8 cellular contexts compared by ENCODE assay signal in genomic region chr19:14405758-14406644, GRCh38. TPM values are rescaled to one million over a fixed set of nuclear protein-coding genes. Genes with fewer than 3 reads are reported as not detected.
DNase-seq lines count a peak whose midpoint lies in the region; ATAC-seq and TF ChIP-seq lines count a peak whose summit lies in the region.

No MANE protein-coding gene starts in this region.

- H3K4me3 Mint-ChIP-seq in CD14-positive monocyte (peak overlapping the region; percentile 47 to 53), natural killer cell (peak overlapping the region; percentile 82)
- H3K4me3 Mint-ChIP-seq in activated T-helper 1 cell treated with anti-CD3 and anti-CD28 coated beads, Interleukin-12 subunit alpha, Interleukin-12 subunit beta, Interleukin-2, Interleukin-4 antibody, amounts not matched to agents 30 ng/mL and 10 ng/mL and 1 ng/mL, durations not matched to agents 14 hours and 24 hours and 36 hours, result no peak overlapping the region
- peak overlapping the region in 1 of 2 donors; percentile 23 for H3K4me3 Mint-ChIP-seq in stimulated activated naive B cell treated with anti-CD40 and anti-IgM and Interleukin-4, amounts not matched to agents 10 μg/mL and 1 μg/mL and 100 μg/mL, for 72 hours

- DNase-seq in CD14-positive monocyte (ENCODE audit: low spot score), result peak; percentile 89
- peak; percentile 80 to 92 (median 90) for DNase-seq in Peyer's patch
- peak; percentile 85 for DNase-seq in activated T-helper 1 cell treated with anti-CD3 and anti-CD28 coated beads, Interleukin-12 subunit alpha, Interleukin-12 subunit beta, Interleukin-2, Interleukin-4 antibody, amounts not matched to agents 30 ng/mL and 10 ng/mL and 1 ng/mL, durations not matched to agents 14 hours and 24 hours and 36 hours (ENCODE audit: low spot score)
- DNase-seq in fibroblast of mammary gland (ENCODE audit: low read depth), result peak; percentile 79
- peak; percentile 92 for DNase-seq in natural killer cell
- DNase-seq in stimulated activated naive B cell treated with anti-CD40 and anti-IgM and Interleukin-4, amounts not matched to agents 10 μg/mL and 1 μg/mL and 100 μg/mL, for 72 hours, result peak; percentile 82

- TF ChIP-seq POLR2A in Peyer's patch (IDR thresholded peaks at IDR 0.05), result no peak

- peak overlapping the region; percentile 10 to 86 (median 79) for H3K27ac Mint-ChIP-seq in CD14-positive monocyte
- H3K27ac Mint-ChIP-seq in activated T-helper 1 cell treated with anti-CD3 and anti-CD28 coated beads, Interleukin-12 subunit alpha, Interleukin-12 subunit beta, Interleukin-2, Interleukin-4 antibody, amounts not matched to agents 30 ng/mL and 10 ng/mL and 1 ng/mL, durations not matched to agents 14 hours and 24 hours and 36 hours, result peak overlapping the region; percentile 65
- H3K27ac Mint-ChIP-seq in natural killer cell, result peak overlapping the region; percentile 92
- H3K27ac Mint-ChIP-seq in stimulated activated naive B cell treated with anti-CD40 and anti-IgM and Interleukin-4, amounts not matched to agents 10 μg/mL and 1 μg/mL and 100 μg/mL, for 72 hours, result peak overlapping the region; percentile 91

- 9% methylated on average over 61 of the region's 61 CpGs for WGBS in HUES64

- peaks cover 0 to 2% (median 0%) of the 10 kb centered on the region in 3 donors for H3K27me3 Mint-ChIP-seq in CD14-positive monocyte (ENCODE audit: low read depth in 3 of 3)
- H3K27me3 Mint-ChIP-seq in activated T-helper 1 cell treated with anti-CD3 and anti-CD28 coated beads, Interleukin-12 subunit alpha, Interleukin-12 subunit beta, Interleukin-2, Interleukin-4 antibody, amounts not matched to agents 30 ng/mL and 10 ng/mL and 1 ng/mL, durations not matched to agents 14 hours and 24 hours and 36 hours (ENCODE audit: insufficient read depth), result no peaks in the 10 kb centered on the region
- H3K27me3 Mint-ChIP-seq in natural killer cell (ENCODE audit: low read depth in 2 of 2), result no peaks in the 10 kb centered on the region
- no peaks in the 10 kb centered on the region for H3K27me3 Mint-ChIP-seq in stimulated activated naive B cell treated with anti-CD40 and anti-IgM and Interleukin-4, amounts not matched to agents 10 μg/mL and 1 μg/mL and 100 μg/mL, for 72 hours

- ATAC-seq in GM19452 (IDR thresholded peaks at IDR 0.05; ENCODE audit: unreplicated experiment) (peak; percentile 51), natural killer cell (peak; percentile 64 to 86 (median 71))
- peak; percentile 62 to 77 for ATAC-seq in stimulated activated naive B cell treated with anti-CD40 and anti-IgM and Interleukin-4, amounts not matched to agents 10 μg/mL and 1 μg/mL and 100 μg/mL, for 72 hours (replicated peaks)

- H3K9ac ChIP-seq in HUES64 (ENCODE audit: low read depth, low read length), result peak overlapping the region; percentile 47

- H3K4me1 ChIP-seq in HUES64 (ENCODE audit: insufficient read depth, low read length), result peaks cover 3% of the 10 kb centered on the region; the same call in 1 of the 2 replicates
- H3K4me1 ChIP-seq in Peyer's patch, result peaks cover 0 to 34% (median 3%) of the 10 kb centered on the region in 4 donors

- H3K9me3 Mint-ChIP-seq in CD14-positive monocyte, result peaks cover 0 to 5% (median 2%) of the 10 kb centered on the region in 7 donors
- no peaks in the 10 kb centered on the region for H3K9me3 Mint-ChIP-seq in activated T-helper 1 cell treated with anti-CD3 and anti-CD28 coated beads, Interleukin-12 subunit alpha, Interleukin-12 subunit beta, Interleukin-2, Interleukin-4 antibody, amounts not matched to agents 30 ng/mL and 10 ng/mL and 1 ng/mL, durations not matched to agents 14 hours and 24 hours and 36 hours
- H3K9me3 Mint-ChIP-seq in natural killer cell, result no peaks in the 10 kb centered on the region
- H3K9me3 Mint-ChIP-seq in stimulated activated naive B cell treated with anti-CD40 and anti-IgM and Interleukin-4, amounts not matched to agents 10 μg/mL and 1 μg/mL and 100 μg/mL, for 72 hours, result no peaks in the 10 kb centered on the region

- H3K27me3 ChIP-seq in HUES64 (ENCODE audit: insufficient read depth, low read length) (no peaks in the 10 kb centered on the region), Peyer's patch (no peaks in the 10 kb centered on the region)

- H3K9me3 ChIP-seq in HUES64 (ENCODE audit: insufficient read depth, low read depth, low read length) (no peaks in the 10 kb centered on the region), Peyer's patch (no peaks in the 10 kb centered on the region)

- H3K36me3 ChIP-seq in HUES64 (ENCODE audit: insufficient read depth, low read length), result peaks cover 41% of the 10 kb centered on the region
- peaks cover 0 to 90% (median 0%) of the 10 kb centered on the region in 3 donors for H3K36me3 ChIP-seq in Peyer's patch

- H3K4me1 Mint-ChIP-seq in CD14-positive monocyte (peaks cover 21% of the 10 kb centered on the region), natural killer cell (peaks cover 45 to 71% of the 10 kb centered on the region in 2 donors)
- no peaks in the 10 kb centered on the region for H3K4me1 Mint-ChIP-seq in activated T-helper 1 cell treated with anti-CD3 and anti-CD28 coated beads, Interleukin-12 subunit alpha, Interleukin-12 subunit beta, Interleukin-2, Interleukin-4 antibody, amounts not matched to agents 30 ng/mL and 10 ng/mL and 1 ng/mL, durations not matched to agents 14 hours and 24 hours and 36 hours (ENCODE audit: low read depth)
- peaks cover 29 to 35% of the 10 kb centered on the region in 2 donors for H3K4me1 Mint-ChIP-seq in stimulated activated naive B cell treated with anti-CD40 and anti-IgM and Interleukin-4, amounts not matched to agents 10 μg/mL and 1 μg/mL and 100 μg/mL, for 72 hours

- peak; percentile 96 for TF ChIP-seq CTCF in CD14-positive monocyte (IDR thresholded peaks at IDR 0.05)
- peak; percentile 80 to 92 (median 87) for TF ChIP-seq CTCF in Peyer's patch (IDR thresholded peaks at IDR 0.05)
- peak; percentile 50 for TF ChIP-seq CTCF in fibroblast of mammary gland (conservative IDR thresholded peaks at IDR 0.05; ENCODE audit: control insufficient read depth, insufficient read depth, low read depth, low read length)
- TF ChIP-seq CTCF in natural killer cell (IDR thresholded peaks at IDR 0.05), result peak; percentile 98

- peak overlapping the region; percentile 45 for H3K4me3 ChIP-seq in HUES64 (ENCODE audit: low read length)
- H3K4me3 ChIP-seq in Peyer's patch, result peak overlapping the region in 3 of 4 donors; percentile 6 to 20 (median 12)
- no peak overlapping the region for H3K4me3 ChIP-seq in fibroblast of mammary gland (ENCODE audit: control insufficient read depth, low read depth, low read length)

- H3K36me3 Mint-ChIP-seq in CD14-positive monocyte (peaks cover 75 to 96% of the 10 kb centered on the region in 2 donors), natural killer cell (no peaks in the 10 kb centered on the region)
- H3K36me3 Mint-ChIP-seq in activated T-helper 1 cell treated with anti-CD3 and anti-CD28 coated beads, Interleukin-12 subunit alpha, Interleukin-12 subunit beta, Interleukin-2, Interleukin-4 antibody, amounts not matched to agents 30 ng/mL and 10 ng/mL and 1 ng/mL, durations not matched to agents 14 hours and 24 hours and 36 hours (ENCODE audit: low read depth), result peaks cover 68% of the 10 kb centered on the region
- H3K36me3 Mint-ChIP-seq in stimulated activated naive B cell treated with anti-CD40 and anti-IgM and Interleukin-4, amounts not matched to agents 10 μg/mL and 1 μg/mL and 100 μg/mL, for 72 hours, result peaks cover 71 to 78% of the 10 kb centered on the region in 2 donors

- H3K27ac ChIP-seq in HUES64 (ENCODE audit: low read depth, low read length), result peak overlapping the region; percentile 75
- H3K27ac ChIP-seq in Peyer's patch, result peak overlapping the region; percentile 55 to 77 (median 65)

- intact Hi-C loops in CD14-positive monocyte (cut with micrococcal nuclease) (loop anchor here in 1 of 2 donors (10.0 kb wide), 1 partner anchor 261 kb away; no protein-coding TSS in a partner anchor), natural killer cell (cut with micrococcal nuclease) (loop anchor here (1.0 to 2.0 kb wide), 4 partner anchors 37 to 525 kb away; partner anchors contain the start of gene ASF1B)
- intact Hi-C loops in activated T-helper 1 cell treated with anti-CD3 and anti-CD28 coated beads, Interleukin-12 subunit alpha, Interleukin-12 subunit beta, Interleukin-2, Interleukin-4 antibody, amounts not matched to agents 30 ng/mL and 10 ng/mL and 1 ng/mL, durations not matched to agents 14 hours and 24 hours and 36 hours (cut with micrococcal nuclease), result loop anchor here (1.0 to 5.0 kb wide), 7 partner anchors 13 to 269 kb away; partner anchors contain the start of gene DDX39A

RNA-seq across cellular contexts. Expression of gene DDX39A, which starts 13.1 kb away (rescaled TPM):
- polyA plus RNA-seq in CD14-positive monocyte, result 10 to 100 TPM; 78.7 to 83.5 TPM
- polyA plus RNA-seq in HUES64 (2013, experiment 1 of 2), result 114 TPM
- polyA plus RNA-seq in HUES64 (2013, experiment 2 of 2), result 96.7 TPM
- total RNA-seq in Peyer's patch (100 to 1,000 TPM in 3 of 4 donors, 10 to 100 TPM in 1; 52.5 to 283 (median 115) TPM), natural killer cell (100 to 1,000 TPM; 397 to 569 (median 557) TPM)
- 273 and 287 TPM in 2 replicates for total RNA-seq in activated T-helper 1 cell treated with anti-CD3 and anti-CD28 coated beads, Interleukin-12 subunit alpha, Interleukin-12 subunit beta, Interleukin-2, Interleukin-4 antibody, amounts not matched to agents 30 ng/mL and 10 ng/mL and 1 ng/mL, durations not matched to agents 14 hours and 24 hours and 36 hours

RNA-seq across cellular contexts. Expression of gene ADGRE5, which starts 24.8 kb away (rescaled TPM):
- polyA plus RNA-seq in CD14-positive monocyte, result 100 to 1,000 TPM; 259 to 279 TPM
- 1.7 TPM for polyA plus RNA-seq in HUES64 (2013, experiment 1 of 2)
- polyA plus RNA-seq in HUES64 (2013, experiment 2 of 2), result 2.9 TPM
- 100 to 1,000 TPM in 2 of 4 donors, 10 to 100 TPM in 2; 70.6 to 159 (median 110) TPM for total RNA-seq in Peyer's patch
- 219 and 226 TPM in 2 replicates for total RNA-seq in activated T-helper 1 cell treated with anti-CD3 and anti-CD28 coated beads, Interleukin-12 subunit alpha, Interleukin-12 subunit beta, Interleukin-2, Interleukin-4 antibody, amounts not matched to agents 30 ng/mL and 10 ng/mL and 1 ng/mL, durations not matched to agents 14 hours and 24 hours and 36 hours
- 1,000 to 10,000 TPM; 1,036 to 1,703 (median 1,382) TPM for total RNA-seq in natural killer cell

RNA-seq across cellular contexts. Expression of gene PKN1, which starts 27.1 kb away (rescaled TPM):
- 10 to 100 TPM; 49.5 to 49.6 TPM for polyA plus RNA-seq in CD14-positive monocyte
- 59.9 TPM for polyA plus RNA-seq in HUES64 (2013, experiment 1 of 2)
- 64.1 TPM for polyA plus RNA-seq in HUES64 (2013, experiment 2 of 2)
- total RNA-seq in Peyer's patch (100 to 1,000 TPM in 1 of 4 donors, 10 to 100 TPM in 3; 13.1 to 140 (median 28.2) TPM), natural killer cell (100 to 1,000 TPM; 323 to 351 (median 350) TPM)
- total RNA-seq in activated T-helper 1 cell treated with anti-CD3 and anti-CD28 coated beads, Interleukin-12 subunit alpha, Interleukin-12 subunit beta, Interleukin-2, Interleukin-4 antibody, amounts not matched to agents 30 ng/mL and 10 ng/mL and 1 ng/mL, durations not matched to agents 14 hours and 24 hours and 36 hours, result 151 and 180 TPM in 2 replicates
